26 cellular contexts compared by ENCODE assay signal in genomic region chr3:183814240-183814639, GRCh38. TPM values are rescaled to one million over a fixed set of nuclear protein-coding genes. Genes with fewer than 3 reads are reported as not detected.
DNase-seq lines count a peak whose midpoint lies in the region; ATAC-seq and TF ChIP-seq lines count a peak whose summit lies in the region.
"Had no signal": no experiment of that assay in that cellular context is flagged by ENCODE, and none has a peak within 500 bp of the region (broad histone marks: within the 10 kb centered on the region; RNA-seq: fewer than 3 reads in every experiment).

No MANE protein-coding gene starts in this region.

- H3K4me1 ChIP-seq in smooth muscle cell (ENCODE audit: low read depth) (no peaks in the 10 kb centered on the region), ovary (ENCODE audit: insufficient read depth) (no peaks in the 10 kb centered on the region)
- H3K4me1 ChIP-seq: ascending aorta, HAP-1, heart right ventricle, right atrium auricular region had no signal

- no peak overlapping the region for H3K9ac ChIP-seq in smooth muscle cell (ENCODE audit: low read depth)

- peak overlapping the region; percentile 3 for H3K27ac Mint-ChIP-seq in activated T-cell treated with anti-CD3 and anti-CD28 coated beads, Interleukin-2, amount 50 U/mL, for 24 hours
- H3K27ac Mint-ChIP-seq in activated T-cell treated with anti-CD3 and anti-CD28 coated beads, Interleukin-2, amount 50 U/mL, for 72 hours, result no peak overlapping the region
- peak overlapping the region; percentile 77 to 90 for H3K27ac Mint-ChIP-seq in T-cell
- H3K27ac Mint-ChIP-seq: stimulated activated naive B cell treated with anti-CD40 and anti-IgM and Interleukin-4, amounts not matched to agents 10 μg/mL and 1 μg/mL and 100 μg/mL, for 72 hours had no signal

- no peaks in the 10 kb centered on the region for H3K79me2 ChIP-seq in smooth muscle cell (ENCODE audit: low read depth)

- H4K20me1 ChIP-seq in smooth muscle cell (ENCODE audit: low read depth), result no peaks in the 10 kb centered on the region

- 96% methylated on average over 1 of the region's 1 CpG for WGBS in smooth muscle cell (ENCODE audit: low lambda C conversion rate)
- WGBS in ovary, 3 donors, result 45 to 100% (median 96%) methylated on average over 1 of the region's 1 CpG

- H3K9me3 ChIP-seq in smooth muscle cell (replicated peaks; ENCODE audit: low read depth), result no peaks in the 10 kb centered on the region
- H3K9me3 ChIP-seq in ovary, result no peaks in the 10 kb centered on the region
- H3K9me3 ChIP-seq: ascending aorta, HAP-1, heart right ventricle, pancreas, right atrium auricular region, thoracic aorta, vagina had no signal

- TF ChIP-seq CTCF in dorsolateral prefrontal cortex (IDR thresholded peaks at IDR 0.05 in 54 of 56, conservative IDR thresholded peaks at IDR 0.05 in 2 of 56; ENCODE audit: low read depth in 1 of 56, partially characterized antibody in 56 of 56) (no peak), smooth muscle cell (IDR thresholded peaks at IDR 0.05; ENCODE audit: borderline replicate concordance, insufficient read depth, poor library complexity, severe bottlenecking) (no peak), ovary (IDR thresholded peaks at IDR 0.05) (no peak)

- POLR2A ChIA-PET in T-cell (lab: Charles Lee), result interaction anchor here in 1 of 2 donors (0.6 kb wide), 1 partner anchor 18 kb away, joined by 3 read pairs; no protein-coding TSS in a partner anchor

- H3K27ac ChIP-seq in dorsolateral prefrontal cortex, result peak overlapping the region in 58 of 59 donors; percentile 69 to 100 (median 99)
- H3K27ac ChIP-seq in smooth muscle cell (ENCODE audit: low read depth), result peak overlapping the region; percentile 31
- H3K27ac ChIP-seq in ovary, result no peak overlapping the region
- H3K27ac ChIP-seq: ascending aorta, heart right ventricle, pancreas, right atrium auricular region, thoracic aorta, vagina had no signal

- no peak overlapping the region for H3K4me3 Mint-ChIP-seq in activated T-cell treated with anti-CD3 and anti-CD28 coated beads, Interleukin-2, amount 50 U/mL, for 24 hours
- H3K4me3 Mint-ChIP-seq in activated T-cell treated with anti-CD3 and anti-CD28 coated beads, Interleukin-2, amount 50 U/mL, for 72 hours, result no peak overlapping the region
- no peak overlapping the region for H3K4me3 Mint-ChIP-seq in T-cell
- H3K4me3 Mint-ChIP-seq: stimulated activated naive B cell treated with anti-CD40 and anti-IgM and Interleukin-4, amounts not matched to agents 10 μg/mL and 1 μg/mL and 100 μg/mL, for 72 hours had no signal

- H3K4me3 ChIP-seq in dorsolateral prefrontal cortex (no peak overlapping the region), smooth muscle cell (no peak overlapping the region), ovary (no peak overlapping the region)
- H3K4me3 ChIP-seq: ascending aorta, HAP-1, heart right ventricle, pancreas, right atrium auricular region, thoracic aorta, vagina had no signal

- no peaks in the 10 kb centered on the region for H3K27me3 Mint-ChIP-seq in activated T-cell treated with anti-CD3 and anti-CD28 coated beads, Interleukin-2, amount 50 U/mL, for 24 hours
- H3K27me3 Mint-ChIP-seq in activated T-cell treated with anti-CD3 and anti-CD28 coated beads, Interleukin-2, amount 50 U/mL, for 72 hours (ENCODE audit: low read depth), result no peaks in the 10 kb centered on the region
- no peaks in the 10 kb centered on the region for H3K27me3 Mint-ChIP-seq in T-cell
- H3K27me3 Mint-ChIP-seq: stimulated activated naive B cell treated with anti-CD40 and anti-IgM and Interleukin-4, amounts not matched to agents 10 μg/mL and 1 μg/mL and 100 μg/mL, for 72 hours had no signal

- H3K36me3 ChIP-seq in smooth muscle cell (ENCODE audit: low read depth) (peaks cover under 1% of the 10 kb centered on the region), ovary (no peaks in the 10 kb centered on the region)

- H3F3A ChIP-seq in smooth muscle cell (ENCODE audit: low read depth), result peaks cover 6% of the 10 kb centered on the region

- H3K9me3 Mint-ChIP-seq in activated T-cell treated with anti-CD3 and anti-CD28 coated beads, Interleukin-2, amount 50 U/mL, for 24 hours, result no peaks in the 10 kb centered on the region
- no peaks in the 10 kb centered on the region for H3K9me3 Mint-ChIP-seq in activated T-cell treated with anti-CD3 and anti-CD28 coated beads, Interleukin-2, amount 50 U/mL, for 72 hours
- H3K9me3 Mint-ChIP-seq in T-cell, result no peaks in the 10 kb centered on the region
- H3K9me3 Mint-ChIP-seq: stimulated activated naive B cell treated with anti-CD40 and anti-IgM and Interleukin-4, amounts not matched to agents 10 μg/mL and 1 μg/mL and 100 μg/mL, for 72 hours had no signal

- no peak for DNase-seq in activated T-cell treated with anti-CD3 and anti-CD28 coated beads, Interleukin-2, amount 50 U/mL, for 24 hours
- DNase-seq in activated T-cell treated with anti-CD3 and anti-CD28 coated beads, Interleukin-2, amount 50 U/mL, for 72 hours, result no peak
- DNase-seq in T-cell (no peak), dorsolateral prefrontal cortex (no peak), smooth muscle cell (lab: John Stamatoyannopoulos, UW; ENCODE audit: unreplicated experiment) (no peak), ovary (no peak), NCI-H82 treated with DMSO at 0.1 percent for 48 hours (lab: John Stamatoyannopoulos, UW; ENCODE audit: unreplicated experiment) (no peak), NCI-H510A treated with DMSO at 0.1 percent for 48 hours (lab: John Stamatoyannopoulos, UW) (no peak)
- DNase-seq: ACHN; activated CD8-positive, alpha-beta memory T cell treated with anti-CD3 and anti-CD28 coated beads, Interleukin-2, amount 50 U/mL, for 48 hours; activated gamma-delta T cell; cerebellar nuclear complex; heart right ventricle; left colon; NCI-H1694; NCI-H510A; pancreas; PC-3; Right ventricle myocardium superior; stimulated activated CD4-positive, alpha-beta T cell treated with anti-CD3 and anti-CD28 coated beads, Interleukin-4, amount 100 ng/mL, for 1 hour; stimulated activated naive B cell treated with anti-CD40 and anti-IgM and Interleukin-4, amounts not matched to agents 10 μg/mL and 1 μg/mL and 100 μg/mL, for 72 hours had no signal

- intact Hi-C loops in dorsolateral prefrontal cortex (cut with DNase I), result no loop called here
- intact Hi-C loops in ovary (cut with DNase I), result no loop called here

- no peak overlapping the region for H2AFZ ChIP-seq in smooth muscle cell (ENCODE audit: low read depth)

- H3K36me3 Mint-ChIP-seq in activated T-cell treated with anti-CD3 and anti-CD28 coated beads, Interleukin-2, amount 50 U/mL, for 24 hours (ENCODE audit: low read depth), result peaks cover 72% of the 10 kb centered on the region
- H3K36me3 Mint-ChIP-seq in activated T-cell treated with anti-CD3 and anti-CD28 coated beads, Interleukin-2, amount 50 U/mL, for 72 hours (ENCODE audit: insufficient read depth in 2 of 2), result peaks cover 0 to 15% of the 10 kb centered on the region in 2 donors
- H3K36me3 Mint-ChIP-seq in T-cell, result peaks cover 20% of the 10 kb centered on the region

- CTCF ChIA-PET in T-cell (lab: Charles Lee), result no interaction called here

- peaks cover 16% of the 10 kb centered on the region for H3K4me1 Mint-ChIP-seq in activated T-cell treated with anti-CD3 and anti-CD28 coated beads, Interleukin-2, amount 50 U/mL, for 24 hours (ENCODE audit: low read depth)
- H3K4me1 Mint-ChIP-seq in activated T-cell treated with anti-CD3 and anti-CD28 coated beads, Interleukin-2, amount 50 U/mL, for 72 hours (ENCODE audit: low read depth), result peaks cover 13% of the 10 kb centered on the region
- H3K4me1 Mint-ChIP-seq in T-cell, result peaks cover 6 to 19% (median 16%) of the 10 kb centered on the region in 3 donors
- H3K4me1 Mint-ChIP-seq: stimulated activated naive B cell treated with anti-CD40 and anti-IgM and Interleukin-4, amounts not matched to agents 10 μg/mL and 1 μg/mL and 100 μg/mL, for 72 hours had no signal

- H3K27me3 ChIP-seq in dorsolateral prefrontal cortex (no peaks in the 10 kb centered on the region), smooth muscle cell (ENCODE audit: low read depth) (no peaks in the 10 kb centered on the region), ovary (no peaks in the 10 kb centered on the region)
- H3K27me3 ChIP-seq: ascending aorta, heart right ventricle, pancreas, right atrium auricular region, vagina had no signal

- no peak for TF ChIP-seq EP300 in ovary (IDR thresholded peaks at IDR 0.05)

- no peak for ATAC-seq in activated T-cell treated with anti-CD3 and anti-CD28 coated beads, Interleukin-2, amount 50 U/mL, for 72 hours (replicated peaks in 1 of 2)
- no peak for ATAC-seq in T-cell (replicated peaks in 1 of 4)
- ATAC-seq: heart right ventricle; left colon; PC-3; stimulated activated naive B cell treated with anti-CD40 and anti-IgM and Interleukin-4, amounts not matched to agents 10 μg/mL and 1 μg/mL and 100 μg/mL, for 72 hours had no signal

- TF ChIP-seq POLR2A in ovary (IDR thresholded peaks at IDR 0.05), result no peak

- H3K4me2 ChIP-seq in smooth muscle cell, result no peak overlapping the region

RNA-seq across cellular contexts. Expression of gene MAP6D1, which starts 11.1 kb away (rescaled TPM):
- total RNA-seq in activated T-cell treated with anti-CD3 and anti-CD28 coated beads, Interleukin-2, amount 50 U/mL, for 72 hours, result 1 to 10 TPM in 1 of 2 donors, under 1 TPM in 1; 1.00 to 1.4 TPM
- total RNA-seq in T-cell, result 1 to 10 TPM; 1.2 to 3.3 (median 2.1) TPM
- total RNA-seq in dorsolateral prefrontal cortex, result 100 to 1,000 TPM in 6 of 120 experiments, 10 to 100 TPM in 114; 22.2 to 201 (median 55.1) TPM
- total RNA-seq in smooth muscle cell, result 2.4 TPM in 1 of 2 replicates, not detected in the other
- 3.8 and 5.4 TPM in 2 replicates for polyA plus RNA-seq in smooth muscle cell
- total RNA-seq in ovary, result 1 to 10 TPM in 5 of 7 donors, under 1 TPM in 2; 0.48 to 3.1 (median 1.4) TPM
- 1 to 10 TPM in 1 of 2 donors, under 1 TPM in 1; 0.47 to 1.2 TPM for polyA plus RNA-seq in ovary
- total RNA-seq: ascending aorta, vagina had no signal

Comparison
In these comparisons a context has a peak if more than half of its experiments do, and no peak if none do; other contexts are left out.
1. H3K27ac ChIP-seq: peak in dorsolateral prefrontal cortex (58 of 59) and smooth muscle cell (single experiment); none in ovary (0 of 2).